Comparison of ENCODE assay signal across 12 cellular contexts in the genomic region with DNA sequence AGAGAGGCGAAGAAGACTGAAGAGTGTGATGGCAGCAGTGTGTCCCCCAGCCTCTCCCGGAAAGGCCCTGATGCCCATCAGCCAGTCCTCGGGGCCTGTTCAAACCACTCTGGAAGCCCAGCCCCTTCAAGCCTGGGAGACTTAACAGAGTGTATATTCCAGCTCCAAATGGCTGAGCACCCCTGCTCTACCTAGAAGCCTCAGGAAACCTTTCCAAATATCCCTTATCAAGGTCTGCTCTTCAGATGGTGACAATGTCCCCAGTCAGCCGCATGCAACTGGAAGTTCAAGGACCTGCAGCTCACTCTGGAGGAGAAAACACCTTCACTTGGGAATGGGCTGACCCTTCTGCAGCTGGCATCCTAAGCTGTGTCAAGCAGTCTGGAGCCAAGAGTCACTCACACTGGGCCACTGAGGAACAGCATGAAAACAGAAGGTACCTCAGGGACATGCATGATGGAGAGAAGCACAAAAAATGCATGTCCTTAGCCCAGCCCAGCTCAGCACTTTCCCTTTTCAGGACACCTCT. TPM values are rescaled to one million over a fixed set of nuclear protein-coding genes. Genes with fewer than 3 reads are reported as not detected.
DNase-seq lines count a peak whose midpoint lies in the region; ATAC-seq, FAIRE-seq and TF ChIP-seq lines count a peak whose summit lies in the region.
"Had no signal": no experiment of that assay in that cellular context is flagged by ENCODE, and none has a peak within 500 bp of the region (broad histone marks: within the 10 kb centered on the region; RNA-seq: fewer than 3 reads in every experiment).

No MANE protein-coding gene starts in this region.

- peak overlapping the region; percentile 40 for H3K4me3 ChIP-seq in CD4-positive, CD25-positive, alpha-beta regulatory T cell (ENCODE audit: low read depth, low read length)

- TF ChIP-seq CTCF in natural killer cell (IDR thresholded peaks at IDR 0.05) = no peak

- H3K27ac Mint-ChIP-seq in CD4-positive, CD25-positive, alpha-beta regulatory T cell = peak overlapping the region; percentile 82 to 96 (median 82)
- peak overlapping the region; percentile 67 to 97 (median 93) for H3K27ac Mint-ChIP-seq in IgD-negative memory B cell
- peak overlapping the region; percentile 97 for H3K27ac Mint-ChIP-seq in central memory CD8-positive, alpha-beta T cell (ENCODE audit: low read depth)
- peak overlapping the region; percentile 92 to 93 for H3K27ac Mint-ChIP-seq in natural killer cell

- H3K4me1 ChIP-seq in CD4-positive, CD25-positive, alpha-beta regulatory T cell (ENCODE audit: control insufficient read depth, insufficient read depth, low read length, poor library complexity, severe bottlenecking) = peaks cover 91% of the 10 kb centered on the region

- ATAC-seq in CD4-positive, CD25-positive, alpha-beta regulatory T cell (ENCODE audit: low read depth in 2 of 2) = no peak
- ATAC-seq in central memory CD8-positive, alpha-beta T cell (replicated peaks; ENCODE audit: extremely low read depth, poor library complexity, severe bottlenecking) = no peak
- no peak for ATAC-seq in natural killer cell
- ATAC-seq in GM18858 (IDR thresholded peaks at IDR 0.05; ENCODE audit: unreplicated experiment) = no peak

- intact Hi-C loops in natural killer cell (cut with micrococcal nuclease) = no loop called here

- peaks cover 0 to 2% (median 0%) of the 10 kb centered on the region in 7 donors for H3K9me3 Mint-ChIP-seq in CD4-positive, CD25-positive, alpha-beta regulatory T cell
- H3K9me3 Mint-ChIP-seq in IgD-negative memory B cell (no peaks in the 10 kb centered on the region), natural killer cell (peaks cover 0 to 3% of the 10 kb centered on the region in 2 donors)
- no peaks in the 10 kb centered on the region for H3K9me3 Mint-ChIP-seq in central memory CD8-positive, alpha-beta T cell

- DNase-seq in CD4-positive, CD25-positive, alpha-beta regulatory T cell = no peak
- DNase-seq in central memory CD8-positive, alpha-beta T cell (ENCODE audit: low spot score in 2 of 2) = no peak
- DNase-seq in natural killer cell (no peak), middle frontal gyrus (ENCODE audit: extremely low spot score, low spot score) (no peak), GM19239 (ENCODE audit: insufficient read length, low spot score) (no peak), HEK293T (ENCODE audit: extremely low spot score) (no peak)
- DNase-seq: mesenchymal stem cell, NCI-H2227 treated with DMSO at 0.1 percent for 48 hours, SHP77 treated with DMSO at 0.1 percent for 48 hours had no signal

- peaks cover 16% of the 10 kb centered on the region for H3K36me3 Mint-ChIP-seq in CD4-positive, CD25-positive, alpha-beta regulatory T cell
- peaks cover 3% of the 10 kb centered on the region for H3K36me3 Mint-ChIP-seq in IgD-negative memory B cell
- H3K36me3 Mint-ChIP-seq in central memory CD8-positive, alpha-beta T cell (ENCODE audit: insufficient read depth) = peaks cover 7% of the 10 kb centered on the region
- no peaks in the 10 kb centered on the region for H3K36me3 Mint-ChIP-seq in natural killer cell

- H3K4me1 Mint-ChIP-seq in CD4-positive, CD25-positive, alpha-beta regulatory T cell = peaks cover 20 to 84% (median 67%) of the 10 kb centered on the region in 4 donors
- peaks cover 40 to 51% (median 46%) of the 10 kb centered on the region in 3 donors for H3K4me1 Mint-ChIP-seq in IgD-negative memory B cell
- H3K4me1 Mint-ChIP-seq in central memory CD8-positive, alpha-beta T cell = peaks cover 53% of the 10 kb centered on the region
- H3K4me1 Mint-ChIP-seq in natural killer cell = peaks cover 59 to 68% of the 10 kb centered on the region in 2 donors

- H3K27me3 Mint-ChIP-seq in CD4-positive, CD25-positive, alpha-beta regulatory T cell = no peaks in the 10 kb centered on the region
- H3K27me3 Mint-ChIP-seq in IgD-negative memory B cell (no peaks in the 10 kb centered on the region), natural killer cell (ENCODE audit: low read depth in 2 of 2) (no peaks in the 10 kb centered on the region)
- H3K27me3 Mint-ChIP-seq in central memory CD8-positive, alpha-beta T cell = no peaks in the 10 kb centered on the region

- CTCF ChIA-PET in HEK293T (lab: Yijun Ruan, JAX) = no interaction called here

- POLR2A ChIA-PET in HEK293T (lab: Yijun Ruan, JAX) = interaction anchor here (0.9 kb wide), 1 partner anchor 11 kb away, joined by 3 read pairs; no protein-coding TSS in a partner anchor

- no peak for FAIRE-seq in GM19239 (lab: Jason Lieb, UNC)
- FAIRE-seq: GM12891 had no signal

- H3K27ac ChIP-seq in CD4-positive, CD25-positive, alpha-beta regulatory T cell (ENCODE audit: insufficient read depth, low read length, poor library complexity, severe bottlenecking) = peak overlapping the region; percentile 78

- H3K9me3 ChIP-seq in CD4-positive, CD25-positive, alpha-beta regulatory T cell (ENCODE audit: control insufficient read depth in 2 of 2, low read length in 2 of 2) = peaks cover 0 to 2% of the 10 kb centered on the region in 2 experiments

- H3K4me3 Mint-ChIP-seq in CD4-positive, CD25-positive, alpha-beta regulatory T cell = peak overlapping the region in 2 of 4 donors; percentile 33 to 67
- peak overlapping the region in 1 of 4 donors; percentile 82 for H3K4me3 Mint-ChIP-seq in IgD-negative memory B cell
- H3K4me3 Mint-ChIP-seq in central memory CD8-positive, alpha-beta T cell = peak overlapping the region; percentile 53
- H3K4me3 Mint-ChIP-seq in natural killer cell = peak overlapping the region; percentile 62

- peaks cover 21% of the 10 kb centered on the region for H3K36me3 ChIP-seq in CD4-positive, CD25-positive, alpha-beta regulatory T cell (ENCODE audit: control insufficient read depth, insufficient read depth, low read length)

- no peaks in the 10 kb centered on the region for H3K27me3 ChIP-seq in CD4-positive, CD25-positive, alpha-beta regulatory T cell (ENCODE audit: control insufficient read depth, insufficient read depth, low read length)

TF ChIP-seq in HEK293T, 16 proteins besides CTCF, POLR2A, EP300 and RAD21:
- TF ChIP-seq L3MBTL2 (conservative IDR thresholded peaks at IDR 0.05) = no peak
- no peak for TF ChIP-seq ZNF384 (IDR thresholded peaks at IDR 0.05)
- no peak for TF ChIP-seq BHLHE40 (IDR thresholded peaks at IDR 0.05; ENCODE audit: borderline replicate concordance)
- TF ChIP-seq FOXA1 (IDR thresholded peaks at IDR 0.05) = no peak
- TF ChIP-seq SP1 (IDR thresholded peaks at IDR 0.05) = no peak
- no peak for TF ChIP-seq CTBP1 (IDR thresholded peaks at IDR 0.05; ENCODE audit: borderline replicate concordance)
- TF ChIP-seq HDGF (IDR thresholded peaks at IDR 0.05; ENCODE audit: borderline replicate concordance) = no peak
- TF ChIP-seq, protein P1, sequence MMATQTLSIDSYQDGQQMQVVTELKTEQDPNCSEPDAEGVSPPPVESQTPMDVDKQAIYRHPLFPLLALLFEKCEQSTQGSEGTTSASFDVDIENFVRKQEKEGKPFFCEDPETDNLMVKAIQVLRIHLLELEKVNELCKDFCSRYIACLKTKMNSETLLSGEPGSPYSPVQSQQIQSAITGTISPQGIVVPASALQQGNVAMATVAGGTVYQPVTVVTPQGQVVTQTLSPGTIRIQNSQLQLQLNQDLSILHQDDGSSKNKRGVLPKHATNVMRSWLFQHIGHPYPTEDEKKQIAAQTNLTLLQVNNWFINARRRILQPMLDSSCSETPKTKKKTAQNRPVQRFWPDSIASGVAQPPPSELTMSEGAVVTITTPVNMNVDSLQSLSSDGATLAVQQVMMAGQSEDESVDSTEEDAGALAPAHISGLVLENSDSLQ (IDR thresholded peaks at IDR 0.05) = no peak
- TF ChIP-seq ARNT (IDR thresholded peaks at IDR 0.05) = no peak
- TF ChIP-seq FOXM1 (IDR thresholded peaks at IDR 0.05; ENCODE audit: borderline replicate concordance) = no peak
TF ChIP-seq in HEK293T: peak in this region for 0.

RNA-seq across cellular contexts. Expression of gene ANXA11, which starts 10.2 kb away (rescaled TPM):
- 252 TPM for total RNA-seq in CD4-positive, CD25-positive, alpha-beta regulatory T cell
- 100 to 1,000 TPM; 253 to 316 (median 283) TPM for polyA plus RNA-seq in CD4-positive, CD25-positive, alpha-beta regulatory T cell
- 243 TPM for polyA plus RNA-seq in IgD-negative memory B cell
- total RNA-seq in natural killer cell = 100 to 1,000 TPM; 213 to 264 (median 245) TPM
